Comparison of ENCODE assay signal across 8 cellular contexts in genomic region chr14:80959448-80960006, GRCh38. TPM values are rescaled to one million over a fixed set of nuclear protein-coding genes. Genes with fewer than 3 reads are reported as not detected.
A peak's percentile ranks its signal among the peaks of the same experiment; 100 is the strongest.
DNase-seq lines count a peak whose midpoint lies in the region; ATAC-seq, FAIRE-seq and TF ChIP-seq lines count a peak whose summit lies in the region.

No MANE protein-coding gene starts in this region.

- H3K4me1 ChIP-seq in CD4-positive, CD25-positive, alpha-beta regulatory T cell (ENCODE audit: control insufficient read depth, insufficient read depth, low read length, poor library complexity, severe bottlenecking), result peaks cover 60% of the 10 kb centered on the region

- in situ Hi-C loops in ACHN (cut with HindIII; ENCODE audit: low pct_ligation_motif_present, low pct_unique_long_range_greater_than_20kb, low sequenced_read_pairs), result no loop called here

- FAIRE-seq in GM19239 (lab: Jason Lieb, UNC), result peak; percentile 98

- no peaks in the 10 kb centered on the region for H3K9me3 ChIP-seq in CD4-positive, CD25-positive, alpha-beta regulatory T cell (ENCODE audit: control insufficient read depth in 2 of 2, low read length in 2 of 2)

- peaks cover 4% of the 10 kb centered on the region for H3K36me3 Mint-ChIP-seq in CD4-positive, CD25-positive, alpha-beta regulatory T cell

- H3K9me3 Mint-ChIP-seq in CD4-positive, CD25-positive, alpha-beta regulatory T cell, result peaks cover 0 to 2% (median 0%) of the 10 kb centered on the region in 7 donors

- peak overlapping the region; percentile 90 for H3K27ac ChIP-seq in CD4-positive, CD25-positive, alpha-beta regulatory T cell (ENCODE audit: insufficient read depth, low read length, poor library complexity, severe bottlenecking)
- no peak overlapping the region for H3K27ac ChIP-seq in dorsolateral prefrontal cortex

- ATAC-seq in CD4-positive, CD25-positive, alpha-beta regulatory T cell (ENCODE audit: low read depth in 2 of 2), result peak; percentile 93 to 94
- ATAC-seq in HG03175 (IDR thresholded peaks at IDR 0.05; ENCODE audit: unreplicated experiment), result peak; percentile 98

- no peak for TF ChIP-seq CTCF in dorsolateral prefrontal cortex (IDR thresholded peaks at IDR 0.05 in 54 of 56, conservative IDR thresholded peaks at IDR 0.05 in 2 of 56; ENCODE audit: low read depth in 1 of 56, partially characterized antibody in 56 of 56)

- H3K4me3 Mint-ChIP-seq in CD4-positive, CD25-positive, alpha-beta regulatory T cell, result peak overlapping the region; percentile 62 to 99 (median 84)

- peak overlapping the region; percentile 83 for H3K4me3 ChIP-seq in CD4-positive, CD25-positive, alpha-beta regulatory T cell (ENCODE audit: low read depth, low read length)
- H3K4me3 ChIP-seq in dorsolateral prefrontal cortex, result peak overlapping the region in 30 of 59 donors; percentile 4 to 51 (median 24)

- peaks cover 24 to 63% (median 51%) of the 10 kb centered on the region in 4 donors for H3K4me1 Mint-ChIP-seq in CD4-positive, CD25-positive, alpha-beta regulatory T cell

- intact Hi-C loops in dorsolateral prefrontal cortex (cut with DNase I), result loop anchor here in 1 of 2 donors (5.0 to 10.0 kb wide), 2 partner anchors 213 to 505 kb away; no protein-coding TSS in a partner anchor

- no peaks in the 10 kb centered on the region for H3K27me3 ChIP-seq in CD4-positive, CD25-positive, alpha-beta regulatory T cell (ENCODE audit: control insufficient read depth, insufficient read depth, low read length)
- H3K27me3 ChIP-seq in dorsolateral prefrontal cortex, result no peaks in the 10 kb centered on the region

- peaks cover 4% of the 10 kb centered on the region for H3K27me3 Mint-ChIP-seq in CD4-positive, CD25-positive, alpha-beta regulatory T cell

- DNase-seq in CD4-positive, CD25-positive, alpha-beta regulatory T cell, result peak; percentile 56 to 97 (median 82)
- DNase-seq in GM19239 (ENCODE audit: insufficient read length, low spot score) (peak; percentile 56), RPMI7951 (ENCODE audit: low read depth) (peak; percentile 17), dorsolateral prefrontal cortex (no peak), ACHN (no peak), HT-29 (ENCODE audit: low spot score) (no peak), RKO (ENCODE audit: low spot score) (no peak)

- H3K27ac Mint-ChIP-seq in CD4-positive, CD25-positive, alpha-beta regulatory T cell, result peak overlapping the region; percentile 87 to 94 (median 88)

- H3K36me3 ChIP-seq in CD4-positive, CD25-positive, alpha-beta regulatory T cell (ENCODE audit: control insufficient read depth, insufficient read depth, low read length), result no peaks in the 10 kb centered on the region

RNA-seq across cellular contexts. Expression of gene TSHR, which starts 4.1 kb away (rescaled TPM):
- total RNA-seq in CD4-positive, CD25-positive, alpha-beta regulatory T cell, result 19.3 TPM
- 10 to 100 TPM in 2 of 4 donors, 1 to 10 TPM in 2; 4.4 to 17.3 (median 11.8) TPM for polyA plus RNA-seq in CD4-positive, CD25-positive, alpha-beta regulatory T cell
- not detected in 2 replicates for total RNA-seq in RPMI7951 (2014; rRNA removed; shearing (Covaris generic))
- under 1 TPM in 22 of 120 experiments, not detected in 98; 0.10 to 0.81 (median 0.35) TPM for total RNA-seq in dorsolateral prefrontal cortex
- total RNA-seq in HT-29 (2014; rRNA removed; shearing (Covaris generic)), result not detected in 2 replicates

RNA-seq across cellular contexts. Expression of gene CEP128, which starts 18.0 kb away (rescaled TPM):
- 82.8 TPM for total RNA-seq in CD4-positive, CD25-positive, alpha-beta regulatory T cell
- 10 to 100 TPM in 3 of 4 donors, 1 to 10 TPM in 1; 9.3 to 14.7 (median 10.5) TPM for polyA plus RNA-seq in CD4-positive, CD25-positive, alpha-beta regulatory T cell
- total RNA-seq in RPMI7951 (2014; rRNA removed; shearing (Covaris generic)), result 6.9 and 10.3 TPM in 2 replicates
- 10 to 100 TPM in 90 of 120 experiments, 1 to 10 TPM in 30; 5.2 to 21.4 (median 13.1) TPM for total RNA-seq in dorsolateral prefrontal cortex
- 1.0 and 2.6 TPM in 2 replicates for total RNA-seq in HT-29 (2014; rRNA removed; shearing (Covaris generic))

Comparison
In these comparisons a context has a peak if more than half of its experiments do, and no peak if none do; other contexts are left out.
1. DNase-seq: peak in CD4-positive, CD25-positive, alpha-beta regulatory T cell (3 of 3), GM19239 (single experiment) and RPMI7951 (single experiment); none in dorsolateral prefrontal cortex (0 of 10), ACHN (single experiment), HT-29 (single experiment) and RKO (single experiment).
2. RNA of gene TSHR, which starts 4.1 kb away (total RNA-seq): 19.3 TPM in CD4-positive, CD25-positive, alpha-beta regulatory T cell (single experiment); 0.10 to 0.81 TPM in dorsolateral prefrontal cortex, not detected in RPMI7951 and not detected in HT-29; every median in the first group is over 10 times any median in the second.